ENCODE assay signal across 10 cellular contexts in the genomic region with DNA sequence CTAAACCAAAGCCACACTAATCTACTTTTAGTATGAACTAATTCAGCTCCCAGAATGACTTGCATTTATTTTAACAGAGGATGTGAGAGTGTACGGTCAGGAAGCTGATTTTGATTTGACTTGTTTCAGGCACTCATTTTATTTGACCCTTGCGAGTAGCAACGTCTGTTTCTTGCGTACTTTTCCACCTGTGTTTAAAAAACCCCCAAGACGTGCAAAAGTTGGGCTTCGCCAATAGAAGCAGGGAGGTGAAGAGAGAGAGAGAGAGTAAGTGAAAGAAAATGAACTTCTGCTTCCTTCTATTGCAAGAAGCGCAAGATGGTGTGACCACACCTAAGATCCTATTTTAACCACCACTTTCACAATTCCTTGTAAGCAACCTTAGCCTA. TPM values are rescaled to one million over a fixed set of nuclear protein-coding genes. Genes with fewer than 3 reads are reported as not detected.
DNase-seq lines count a peak whose midpoint lies in the region; ATAC-seq and TF ChIP-seq lines count a peak whose summit lies in the region.
"Had no signal": no experiment of that assay in that cellular context is flagged by ENCODE, and none has a peak within 500 bp of the region (broad histone marks: within the 10 kb centered on the region; RNA-seq: fewer than 3 reads in every experiment).

No MANE protein-coding gene starts in this region.

- peaks cover 3% of the 10 kb centered on the region; the same call in 1 of the 2 replicates for H3K36me3 ChIP-seq in DOHH2 (ENCODE audit: control insufficient read depth, low read length)
- no peaks in the 10 kb centered on the region for H3K36me3 ChIP-seq in prostate gland
- H3K36me3 ChIP-seq: heart right ventricle had no signal

- H3K27ac ChIP-seq in DOHH2 (ENCODE audit: low read depth, low read length) (peak overlapping the region; percentile 91), prostate gland (no peak overlapping the region), RWPE1 (no peak overlapping the region)

- DNase-seq in activated B cell treated with CpG ODN at 0.5 μM for 24 hours: no peak
- no peak for DNase-seq in prostate gland (ENCODE audit: low spot score)
- no peak for DNase-seq in RWPE1 (ENCODE audit: low spot score)
- DNase-seq in NCI-H1694 (lab: John Stamatoyannopoulos, UW): no peak
- DNase-seq in DMS79 treated with DMSO at 0.1 percent for 48 hours (lab: John Stamatoyannopoulos, UW): no peak
- DNase-seq: heart right ventricle had no signal

- H3K4me3 ChIP-seq in DOHH2 (ENCODE audit: low read length) (peak overlapping the region; percentile 59), prostate gland (no peak overlapping the region)

- H3K9me2 ChIP-seq in DOHH2 (replicated peaks; ENCODE audit: control insufficient read depth, low read length): no peaks in the 10 kb centered on the region

- H3K27me3 ChIP-seq in DOHH2 (ENCODE audit: control insufficient read depth, low read length) (no peaks in the 10 kb centered on the region), prostate gland (replicated peaks; ENCODE audit: insufficient read depth) (no peaks in the 10 kb centered on the region)
- H3K27me3 ChIP-seq: heart right ventricle had no signal

- intact Hi-C loops in activated B cell treated with CpG ODN at 0.5 μM for 24 hours (cut with micrococcal nuclease) (loop anchor here (1.0 kb wide), 6 partner anchors 9 to 85 kb away; no protein-coding TSS in a partner anchor), prostate gland (cut with DNase I) (no loop called here)

- H3K4me3 Mint-ChIP-seq in activated B cell treated with CpG ODN at 0.5 μM for 24 hours: peak overlapping the region; percentile 73

- H3K9me3 Mint-ChIP-seq in activated B cell treated with CpG ODN at 0.5 μM for 24 hours: no peaks in the 10 kb centered on the region

- peak overlapping the region; percentile 94 for H3K27ac Mint-ChIP-seq in activated B cell treated with CpG ODN at 0.5 μM for 24 hours

- no peaks in the 10 kb centered on the region for H4K20me1 ChIP-seq in DOHH2 (ENCODE audit: control insufficient read depth, insufficient read depth, low read depth, low read length)

- CTCF ChIA-PET in activated B cell treated with CpG ODN at 0.5 μM for 24 hours (lab: Charles Lee) (interaction anchor here (0.9 to 2.1 kb wide), 7 partner anchors 10 to 135 kb away, joined by 3 to 15 read pairs (median 6); no protein-coding TSS in a partner anchor), RWPE1 (lab: Yijun Ruan, JAX) (no interaction called here)

- no peaks in the 10 kb centered on the region for H3K9me3 ChIP-seq in DOHH2 (ENCODE audit: control insufficient read depth, insufficient read depth, low read length)
- H3K9me3 ChIP-seq in prostate gland: no peaks in the 10 kb centered on the region

- POLR2A ChIA-PET in activated B cell treated with CpG ODN at 0.5 μM for 24 hours (lab: Charles Lee) (interaction anchor here (0.8 to 3.2 kb wide), 15 partner anchors 10 to 84 kb away, joined by 3 to 65 read pairs (median 9); a partner anchor contains a TSS), RWPE1 (lab: Yijun Ruan, JAX; ENCODE audit: low non-redundant PET) (no interaction called here)

- no peak for TF ChIP-seq POLR2A in prostate gland (IDR thresholded peaks at IDR 0.05)

- H3K4me1 ChIP-seq in DOHH2 (ENCODE audit: control insufficient read depth, low read length): peaks cover 60% of the 10 kb centered on the region
- H3K4me1 ChIP-seq in prostate gland (replicated peaks): no peaks in the 10 kb centered on the region

- H3K79me2 ChIP-seq in DOHH2 (ENCODE audit: control insufficient read depth, low read length): no peaks in the 10 kb centered on the region

- ATAC-seq in GM19463 (IDR thresholded peaks at IDR 0.05; ENCODE audit: unreplicated experiment) (peak; percentile 44), HG03196 (IDR thresholded peaks at IDR 0.05; ENCODE audit: unreplicated experiment) (peak; percentile 48), activated B cell treated with CpG ODN at 0.5 μM for 24 hours (ENCODE audit: low read depth) (peak; percentile 35)

- H3F3A ChIP-seq in DOHH2 (ENCODE audit: control insufficient read depth, insufficient read depth): peaks cover 25% of the 10 kb centered on the region

- H3K4me2 ChIP-seq in DOHH2 (ENCODE audit: low read length): peak overlapping the region; percentile 87

- no peaks in the 10 kb centered on the region for H3K27me3 Mint-ChIP-seq in activated B cell treated with CpG ODN at 0.5 μM for 24 hours

- WGBS in prostate gland: 57% methylated on average over 7 of the region's 7 CpGs

- TF ChIP-seq CTCF in DOHH2 (IDR thresholded peaks at IDR 0.05; ENCODE audit: low read depth, low read length, poor library complexity, severe bottlenecking) (no peak), activated B cell treated with CpG ODN at 0.5 μM for 24 hours (IDR thresholded peaks at IDR 0.05) (no peak), prostate gland (IDR thresholded peaks at IDR 0.05) (no peak), RWPE1 (conservative IDR thresholded peaks at IDR 0.05; ENCODE audit: low read depth) (no peak)

- no peaks in the 10 kb centered on the region for H3K36me3 Mint-ChIP-seq in activated B cell treated with CpG ODN at 0.5 μM for 24 hours (ENCODE audit: low read depth)

- peaks cover 35% of the 10 kb centered on the region for H3K4me1 Mint-ChIP-seq in activated B cell treated with CpG ODN at 0.5 μM for 24 hours

RNA-seq across cellular contexts. Expression of a gene that starts 6.7 kb away (rescaled TPM):
- total RNA-seq in activated B cell treated with CpG ODN at 0.5 μM for 24 hours: 48.5 and 54.0 TPM in 2 replicates
- 10 to 100 TPM; 33.5 to 51.5 TPM for total RNA-seq in prostate gland

RNA-seq across cellular contexts. Expression of a gene that starts 22.8 kb away (rescaled TPM):
- total RNA-seq in activated B cell treated with CpG ODN at 0.5 μM for 24 hours (not detected in 2 replicates), prostate gland (1 to 10 TPM in 1 of 2 donors, not detected in 1; 1.9 TPM)
- total RNA-seq: NCI-H460 had no signal
